Comparison of ENCODE assay signal across 17 cellular contexts in genomic region chr16:78624349-78624748, GRCh38.
"Had no signal": no experiment of that assay in that cellular context is flagged by ENCODE, and none has a peak within 500 bp of the region (broad histone marks: within the 10 kb centered on the region; RNA-seq: fewer than 3 reads in every experiment).

No MANE protein-coding gene starts in this region.

- H3K9me3 ChIP-seq: colonic mucosa, right lobe of liver, vagina had no signal

- ATAC-seq: left lobe of liver; mucosa of descending colon; stimulated activated naive B cell treated with anti-CD40 and anti-IgM and Interleukin-4, amounts not matched to agents 10 μg/mL and 1 μg/mL and 100 μg/mL, for 72 hours had no signal

- H2AFZ ChIP-seq: neural progenitor cell, parathyroid adenoma had no signal

- H3K79me2 ChIP-seq: parathyroid adenoma had no signal

- DNase-seq: colonic mucosa; effector CD8-positive, alpha-beta T cell; kidney; mucosa of descending colon; naive B cell; right lobe of liver; small intestine; stimulated activated CD4-positive, alpha-beta T cell treated with anti-CD3 and anti-CD28 coated beads, Interleukin-15, amount 100 ng/mL, for 24 hours; stimulated activated CD4-positive, alpha-beta T cell treated with anti-CD3 and anti-CD28 coated beads, Interleukin-2, amount 100 ng/mL, for 48 hours; stimulated activated naive B cell treated with anti-CD40 and anti-IgM and Interleukin-4, amounts not matched to agents 10 μg/mL and 1 μg/mL and 100 μg/mL, for 72 hours; transverse colon had no signal

- H3K36me3 ChIP-seq: colonic mucosa, esophagus muscularis mucosa, neural progenitor cell, right lobe of liver, transverse colon, vagina had no signal

- H3K27ac ChIP-seq: colonic mucosa, esophagus muscularis mucosa, neural progenitor cell, parathyroid adenoma, right lobe of liver, transverse colon, vagina had no signal

- H3K9ac ChIP-seq: neural progenitor cell, parathyroid adenoma had no signal

- H3K4me1 ChIP-seq: colonic mucosa, esophagus muscularis mucosa, parathyroid adenoma, transverse colon had no signal

- H3K27me3 ChIP-seq: colonic mucosa, esophagus muscularis mucosa, neural progenitor cell, right lobe of liver, transverse colon, vagina had no signal

- H3K4me3 ChIP-seq: colonic mucosa, esophagus muscularis mucosa, lung, mucosa of descending colon, neural progenitor cell, right lobe of liver, transverse colon, vagina had no signal

- H3K4me2 ChIP-seq: neural progenitor cell had no signal
